In genomic region chr7:30159698-30160143, GRCh38 we compare ENCODE assay signal across 8 cellular contexts. TPM values are rescaled to one million over a fixed set of nuclear protein-coding genes. Genes with fewer than 3 reads are reported as not detected.
A peak's percentile ranks its signal among the peaks of the same experiment; 100 is the strongest.
DNase-seq lines count a peak whose midpoint lies in the region; ATAC-seq lines count a peak whose summit lies in the region.

No MANE protein-coding gene starts in this region.

- peak; percentile 45 for DNase-seq in activated CD4-positive, alpha-beta T cell treated with anti-CD3 and anti-CD28 coated beads, Interleukin-2, amount 10 ng/mL, durations not matched to agents 7 days and 5 days
- no peak for DNase-seq in activated CD4-positive, alpha-beta T cell treated with anti-CD3 and anti-CD28 coated beads, Interleukin-2, amount 50 U/mL, for 4 hours
- peak; percentile 59 for DNase-seq in LHCN-M2 (ENCODE audit: low read depth)
- DNase-seq in activated CD4-positive, alpha-beta T cell treated with anti-CD3 and anti-CD28 coated beads, Interleukin-2, amount 50 U/mL, for 48 hours: peak; percentile 15 to 37
- DNase-seq in iris pigment epithelial cell (ENCODE audit: low read depth): peak; percentile 57
- no peak for DNase-seq in OCI-M2 (lab: John Stamatoyannopoulos, UW; ENCODE audit: unreplicated experiment)
- DNase-seq in NCI-H2081 treated with DMSO at 0.1 percent for 48 hours (lab: John Stamatoyannopoulos, UW): no peak

- no peak overlapping the region for H3K4me3 Mint-ChIP-seq in activated CD4-positive, alpha-beta T cell treated with anti-CD3 and anti-CD28 coated beads, Interleukin-2, amount 10 ng/mL, durations not matched to agents 7 days and 5 days

- ATAC-seq in HG02571 (IDR thresholded peaks at IDR 0.05; ENCODE audit: unreplicated experiment): no peak

- peaks cover 83% of the 10 kb centered on the region for H3K4me1 Mint-ChIP-seq in activated CD4-positive, alpha-beta T cell treated with anti-CD3 and anti-CD28 coated beads, Interleukin-2, amount 10 ng/mL, durations not matched to agents 7 days and 5 days

- H3K27ac Mint-ChIP-seq in activated CD4-positive, alpha-beta T cell treated with anti-CD3 and anti-CD28 coated beads, Interleukin-2, amount 10 ng/mL, durations not matched to agents 7 days and 5 days: peak overlapping the region; percentile 51

- POLR2A ChIA-PET in activated CD4-positive, alpha-beta T cell treated with anti-CD3 and anti-CD28 coated beads, Interleukin-2, amount 10 ng/mL, durations not matched to agents 7 days and 5 days (lab: Charles Lee): no interaction called here

- no peaks in the 10 kb centered on the region for H3K27me3 Mint-ChIP-seq in activated CD4-positive, alpha-beta T cell treated with anti-CD3 and anti-CD28 coated beads, Interleukin-2, amount 10 ng/mL, durations not matched to agents 7 days and 5 days

- CTCF ChIA-PET in activated CD4-positive, alpha-beta T cell treated with anti-CD3 and anti-CD28 coated beads, Interleukin-2, amount 10 ng/mL, durations not matched to agents 7 days and 5 days (lab: Charles Lee): interaction anchor here (1.5 kb wide), 1 partner anchor 14 kb away, joined by 3 read pairs; no protein-coding TSS in a partner anchor

- no peaks in the 10 kb centered on the region for H3K36me3 Mint-ChIP-seq in activated CD4-positive, alpha-beta T cell treated with anti-CD3 and anti-CD28 coated beads, Interleukin-2, amount 10 ng/mL, durations not matched to agents 7 days and 5 days (ENCODE audit: low read depth)

- no peaks in the 10 kb centered on the region for H3K9me3 Mint-ChIP-seq in activated CD4-positive, alpha-beta T cell treated with anti-CD3 and anti-CD28 coated beads, Interleukin-2, amount 10 ng/mL, durations not matched to agents 7 days and 5 days

RNA-seq across cellular contexts. Expression of gene MTURN, which starts 24.9 kb away (rescaled TPM):
- total RNA-seq in activated CD4-positive, alpha-beta T cell treated with anti-CD3 and anti-CD28 coated beads, Interleukin-2, amount 10 ng/mL, durations not matched to agents 7 days and 5 days: 1 to 10 TPM; 3.7 to 4.1 TPM
- 18.7 and 18.8 TPM in 2 replicates for total RNA-seq in LHCN-M2 (2014; rRNA removed)
- polyA plus RNA-seq in LHCN-M2 (2012): 19.8 TPM

Comparison
In these comparisons a context has a peak if more than half of its experiments do, and no peak if none do; other contexts are left out.
1. DNase-seq: peak in activated CD4-positive, alpha-beta T cell treated with anti-CD3 and anti-CD28 coated beads, Interleukin-2, amount 10 ng/mL, durations not matched to agents 7 days and 5 days (single experiment), LHCN-M2 (single experiment), activated CD4-positive, alpha-beta T cell treated with anti-CD3 and anti-CD28 coated beads, Interleukin-2, amount 50 U/mL, for 48 hours (2 of 2) and iris pigment epithelial cell (single experiment); none in activated CD4-positive, alpha-beta T cell treated with anti-CD3 and anti-CD28 coated beads, Interleukin-2, amount 50 U/mL, for 4 hours (0 of 2), OCI-M2 (single experiment) and NCI-H2081 treated with DMSO at 0.1 percent for 48 hours (single experiment).